Comparison of ENCODE assay signal across 1 cellular context in the genomic region with DNA sequence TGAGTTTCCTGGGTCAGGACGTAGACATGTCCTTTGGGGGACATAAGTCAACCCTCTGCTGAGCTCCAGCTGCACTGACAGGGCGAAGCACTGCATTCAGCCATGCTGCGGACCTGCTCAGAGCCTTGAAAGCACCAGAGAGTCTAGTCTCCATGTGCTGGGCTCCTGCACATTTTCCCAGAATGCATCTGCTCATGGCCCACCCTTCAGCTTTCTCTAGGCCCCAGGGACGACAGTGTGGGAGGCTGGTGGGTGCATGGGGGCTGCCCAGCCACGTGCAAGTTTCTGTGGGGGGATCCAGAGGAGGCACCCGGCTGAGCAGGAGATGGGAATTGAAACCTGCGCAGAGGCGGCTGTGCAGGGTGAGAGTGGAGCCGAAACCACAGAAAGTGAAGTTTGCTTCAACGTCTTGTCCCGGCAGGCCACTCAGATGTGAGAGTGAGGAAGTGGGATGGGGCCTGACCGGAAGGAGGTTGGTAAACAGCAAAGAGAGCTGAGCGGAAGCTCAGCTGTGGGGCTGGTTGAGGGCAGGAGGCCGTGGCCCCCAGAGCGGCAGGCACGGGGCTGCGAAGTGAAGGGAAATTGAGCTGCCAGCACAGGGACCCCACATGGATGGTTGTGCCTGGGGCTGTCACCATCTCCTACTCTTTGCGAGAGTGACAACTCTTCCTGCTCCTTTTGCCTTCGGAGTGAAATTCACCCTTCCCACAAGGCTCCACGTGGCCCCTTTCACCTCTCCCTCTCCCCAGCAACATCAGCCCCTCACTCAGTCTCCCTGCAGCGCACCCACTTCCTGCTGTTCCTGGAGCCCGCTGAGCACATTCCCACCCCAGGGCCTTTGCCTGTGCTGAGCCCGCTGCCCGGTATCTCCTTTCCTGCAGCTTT.
TF ChIP-seq lines count a peak whose summit lies in the region.

No MANE protein-coding gene starts in this region.

TF ChIP-seq in K562, 482 proteins besides CTCF, POLR2A, EP300 and RAD21 (continued from another document):
- no peak for TF ChIP-seq ARNT (IDR thresholded peaks at IDR 0.05)
- TF ChIP-seq, protein P1, sequence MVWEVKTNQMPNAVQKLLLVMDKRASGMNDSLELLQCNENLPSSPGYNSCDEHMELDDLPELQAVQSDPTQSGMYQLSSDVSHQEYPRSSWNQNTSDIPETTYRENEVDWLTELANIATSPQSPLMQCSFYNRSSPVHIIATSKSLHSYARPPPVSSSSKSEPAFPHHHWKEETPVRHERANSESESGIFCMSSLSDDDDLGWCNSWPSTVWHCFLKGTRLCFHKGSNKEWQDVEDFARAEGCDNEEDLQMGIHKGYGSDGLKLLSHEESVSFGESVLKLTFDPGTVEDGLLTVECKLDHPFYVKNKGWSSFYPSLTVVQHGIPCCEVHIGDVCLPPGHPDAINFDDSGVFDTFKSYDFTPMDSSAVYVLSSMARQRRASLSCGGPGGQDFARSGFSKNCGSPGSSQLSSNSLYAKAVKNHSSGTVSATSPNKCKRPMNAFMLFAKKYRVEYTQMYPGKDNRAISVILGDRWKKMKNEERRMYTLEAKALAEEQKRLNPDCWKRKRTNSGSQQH (CRISPR knock-in tag; IDR thresholded peaks at IDR 0.05), result no peak
- no peak for TF ChIP-seq RNF2 (IDR thresholded peaks at IDR 0.05)
- TF ChIP-seq ZNF24 (IDR thresholded peaks at IDR 0.05), result no peak
- no peak for TF ChIP-seq PCBP1 (IDR thresholded peaks at IDR 0.05; ENCODE audit: low read depth, low read length, poor library complexity, severe bottlenecking)
- TF ChIP-seq FOXA3 (CRISPR knock-in tag; conservative IDR thresholded peaks at IDR 0.05 in 1 of 2, IDR thresholded peaks at IDR 0.05 in 1 of 2), result no peak
- TF ChIP-seq SMARCA5 (IDR thresholded peaks at IDR 0.05), result peak; percentile 67; the same call in 1 of the 2 replicates
- TF ChIP-seq L3MBTL2 (IDR thresholded peaks at IDR 0.05), result peak; percentile 64
- no peak for TF ChIP-seq MTA3 (IDR thresholded peaks at IDR 0.05; ENCODE audit: borderline replicate concordance)
- TF ChIP-seq MYC (IDR thresholded peaks at IDR 0.05; ENCODE audit: low read depth, low read length), result no peak
- TF ChIP-seq MYC (CRISPR knock-in tag; IDR thresholded peaks at IDR 0.05; ENCODE audit: borderline replicate concordance, low read depth), result peak; percentile 23; the same call in 1 of the 2 replicates
- no peak for TF ChIP-seq TBP (optimal IDR thresholded peaks at IDR 0.05; ENCODE audit: low read depth, low read length)
- no peak for TF ChIP-seq NFXL1 (CRISPR knock-in tag; IDR thresholded peaks at IDR 0.05)
TF ChIP-seq in K562: peak in this region for 22.
